ENCODE assay signal across 17 cellular contexts in genomic region chrX:24927372-24927771, GRCh38.
DNase-seq lines count a peak whose midpoint lies in the region; ATAC-seq, FAIRE-seq and TF ChIP-seq lines count a peak whose summit lies in the region.
"Had no signal": no experiment of that assay in that cellular context is flagged by ENCODE, and none has a peak within 500 bp of the region (broad histone marks: within the 10 kb centered on the region; RNA-seq: fewer than 3 reads in every experiment).

No MANE protein-coding gene starts in this region.

- CTCF ChIA-PET in A549 (lab: Yijun Ruan, JAX) (no interaction called here), WTC11 (lab: Charles Lee) (no interaction called here)

- H3K9me3 ChIP-seq in A549 (no peaks in the 10 kb centered on the region), neural progenitor cell (ENCODE audit: low read depth) (no peaks in the 10 kb centered on the region)

- no peak for TF ChIP-seq RAD21 in A549 (conservative IDR thresholded peaks at IDR 0.05 in 1 of 2, IDR thresholded peaks at IDR 0.05 in 1 of 2)

- no peak overlapping the region for H2AFZ ChIP-seq in neural progenitor cell (replicated peaks)

- WGBS in A549 (ENCODE audit: missing lambda C conversion rate), result 91% methylated on average over 5 of the region's 5 CpGs

- peaks cover 15% of the 10 kb centered on the region for H3K4me1 Mint-ChIP-seq in WTC11
- no peaks in the 10 kb centered on the region for H3K4me1 Mint-ChIP-seq in neural progenitor cell
- H3K4me1 Mint-ChIP-seq: CD4-positive, alpha-beta memory T cell had no signal

- no peaks in the 10 kb centered on the region for H3F3A ChIP-seq in neural progenitor cell (ENCODE audit: low read depth)

- H3K4me3 ChIP-seq in A549 (no peak overlapping the region), neural progenitor cell (no peak overlapping the region)

- no peak for TF ChIP-seq POLR2A in A549 (IDR thresholded peaks at IDR 0.05; ENCODE audit: low read length)

- peak overlapping the region; percentile 28; the same call in 1 of the 2 replicates for H3K27ac Mint-ChIP-seq in WTC11
- H3K27ac Mint-ChIP-seq in neural progenitor cell, result no peak overlapping the region
- H3K27ac Mint-ChIP-seq: CD4-positive, alpha-beta memory T cell had no signal

- no peak for DNase-seq in A549 (ENCODE audit: low read depth in 1 of 2, low spot score in 1 of 2)
- no peak for DNase-seq in WTC11 (ENCODE audit: low spot score)
- no peak for DNase-seq in neural progenitor cell (ENCODE audit: low spot score)
- DNase-seq in G401 (ENCODE audit: low spot score), result no peak
- DNase-seq in retina, result no peak
- no peak for DNase-seq in GF-D8 (lab: John Stamatoyannopoulos, UW)
- DNase-seq: 8988T; C1 segment of cervical spinal cord; Calu3; CD4-positive, alpha-beta memory T cell; COR-L47; DMS153; DND-41; GDM1; GOT3; H7; HCEC 1CT had no signal

- no peaks in the 10 kb centered on the region for H3K36me3 ChIP-seq in neural progenitor cell

- POLR2A ChIA-PET in A549 (lab: Yijun Ruan, JAX) (no interaction called here), WTC11 (lab: Charles Lee) (no interaction called here)

- FAIRE-seq in A549 (lab: Jason Lieb, UNC), result peak; percentile 93

- H3K9ac ChIP-seq in neural progenitor cell, result no peak overlapping the region

- H3K4me1 ChIP-seq in A549, result peaks cover 6% of the 10 kb centered on the region; the same call in 1 of the 3 replicates
- peaks cover 12% of the 10 kb centered on the region for H3K4me1 ChIP-seq in neural progenitor cell

- in situ Hi-C loops in G401 (cut with HindIII; ENCODE audit: low sequenced_read_pairs), result no loop called here

- no peak overlapping the region for H3K4me2 ChIP-seq in A549
- no peak overlapping the region for H3K4me2 ChIP-seq in neural progenitor cell

- no peak for TF ChIP-seq EP300 in A549 (IDR thresholded peaks at IDR 0.05)

- no peak for TF ChIP-seq CTCF in A549 (IDR thresholded peaks at IDR 0.05)
- no peak for TF ChIP-seq CTCF in WTC11 (IDR thresholded peaks at IDR 0.05)
- TF ChIP-seq CTCF in neural progenitor cell (IDR thresholded peaks at IDR 0.05), result no peak

- no peak overlapping the region for H3K27ac ChIP-seq in A549
- peak overlapping the region; percentile 48 for H3K27ac ChIP-seq in neural progenitor cell

- no peaks in the 10 kb centered on the region for H3K79me2 ChIP-seq in neural progenitor cell (ENCODE audit: low read depth)

- H3K36me3 Mint-ChIP-seq in WTC11 (peaks cover 7% of the 10 kb centered on the region), neural progenitor cell (peaks cover 37% of the 10 kb centered on the region)

- no peaks in the 10 kb centered on the region for H3K27me3 Mint-ChIP-seq in WTC11 (ENCODE audit: low read depth)
- H3K27me3 Mint-ChIP-seq in neural progenitor cell (ENCODE audit: insufficient read depth, low read depth), result peaks cover 4% of the 10 kb centered on the region
- H3K27me3 Mint-ChIP-seq: CD4-positive, alpha-beta memory T cell had no signal

- no peaks in the 10 kb centered on the region for H3K27me3 ChIP-seq in neural progenitor cell

- no peak overlapping the region for H3K4me3 Mint-ChIP-seq in WTC11
- H3K4me3 Mint-ChIP-seq in neural progenitor cell, result no peak overlapping the region
- H3K4me3 Mint-ChIP-seq: CD4-positive, alpha-beta memory T cell had no signal

- ATAC-seq in A549, result no peak
- ATAC-seq in WTC11, result no peak

- no peaks in the 10 kb centered on the region for H3K9me3 Mint-ChIP-seq in WTC11
- H3K9me3 Mint-ChIP-seq in neural progenitor cell, result no peaks in the 10 kb centered on the region
- H3K9me3 Mint-ChIP-seq: CD4-positive, alpha-beta memory T cell had no signal

- no peaks in the 10 kb centered on the region for H4K20me1 ChIP-seq in neural progenitor cell (ENCODE audit: low read depth)

TF ChIP-seq in A549, 52 proteins besides CTCF, POLR2A, EP300 and RAD21 (continues in another document):
- TF ChIP-seq ZC3H11A (IDR thresholded peaks at IDR 0.05), result no peak
- no peak for TF ChIP-seq RFX5 (IDR thresholded peaks at IDR 0.05)
- TF ChIP-seq BCL3 (IDR thresholded peaks at IDR 0.05), result no peak
- no peak for TF ChIP-seq FOSL2 (IDR thresholded peaks at IDR 0.05)
- no peak for TF ChIP-seq FOSL2 (CRISPR knock-in tag; IDR thresholded peaks at IDR 0.05)
- TF ChIP-seq ZSCAN20 (CRISPR knock-in tag; IDR thresholded peaks at IDR 0.05), result no peak
- TF ChIP-seq KDM5A (IDR thresholded peaks at IDR 0.05), result no peak
- no peak for TF ChIP-seq SREBF2 (IDR thresholded peaks at IDR 0.05)
- TF ChIP-seq HMGXB4 (CRISPR knock-in tag; IDR thresholded peaks at IDR 0.05; ENCODE audit: borderline replicate concordance), result no peak
- no peak for TF ChIP-seq SMC3 (IDR thresholded peaks at IDR 0.05)
- TF ChIP-seq ELK1 (IDR thresholded peaks at IDR 0.05; ENCODE audit: low read depth, low read length), result no peak

TF ChIP-seq in WTC11, 78 proteins besides CTCF, POLR2A, EP300 and RAD21 (continues in another document):
- TF ChIP-seq NR2C2 (CRISPR knock-in tag; IDR thresholded peaks at IDR 0.05) (no peak), CREM (CRISPR knock-in tag; IDR thresholded peaks at IDR 0.05) (no peak), KAT7 (CRISPR knock-in tag; IDR thresholded peaks at IDR 0.05; ENCODE audit: borderline replicate concordance) (no peak), TCF7 (CRISPR knock-in tag; IDR thresholded peaks at IDR 0.05; ENCODE audit: low read depth) (no peak), JAZF1 (CRISPR knock-in tag; IDR thresholded peaks at IDR 0.05) (no peak), NFYB (CRISPR knock-in tag; conservative IDR thresholded peaks at IDR 0.05; ENCODE audit: low read depth) (no peak), SMAD3 (CRISPR knock-in tag; IDR thresholded peaks at IDR 0.05; ENCODE audit: borderline replicate concordance) (no peak), ZNF317 (CRISPR knock-in tag; IDR thresholded peaks at IDR 0.05; ENCODE audit: borderline replicate concordance, low read depth) (no peak), E2F1 (CRISPR knock-in tag; IDR thresholded peaks at IDR 0.05) (no peak), MYBL2 (CRISPR knock-in tag; IDR thresholded peaks at IDR 0.05) (no peak), ZBTB43 (CRISPR knock-in tag; IDR thresholded peaks at IDR 0.05) (no peak), ZNF423 (CRISPR knock-in tag; IDR thresholded peaks at IDR 0.05) (no peak), RORB (CRISPR knock-in tag; IDR thresholded peaks at IDR 0.05) (no peak), HMGXB4 (CRISPR knock-in tag; IDR thresholded peaks at IDR 0.05) (no peak), AR (CRISPR knock-in tag; IDR thresholded peaks at IDR 0.05) (no peak)
